Comparison of ENCODE assay signal across 33 cellular contexts in genomic region chr20:45496166-45496565, GRCh38. TPM values are rescaled to one million over a fixed set of nuclear protein-coding genes. Genes with fewer than 3 reads are reported as not detected.
"Had no signal": no experiment of that assay in that cellular context is flagged by ENCODE, and none has a peak within 500 bp of the region (broad histone marks: within the 10 kb centered on the region; RNA-seq: fewer than 3 reads in every experiment).

No MANE protein-coding gene starts in this region.

- H3K36me3 ChIP-seq: brain microvascular endothelial cell, esophagus muscularis mucosa, gastrocnemius medialis, WERI-Rb-1 had no signal

- H3K4me3 ChIP-seq: esophagus muscularis mucosa, gastrocnemius medialis had no signal

- H3K27me3 ChIP-seq: brain microvascular endothelial cell had no signal

- DNase-seq: activated B cell treated with CpG ODN at 0.5 μM for 24 hours; activated CD4-positive, alpha-beta T cell treated with anti-CD3 and anti-CD28 coated beads for 48 hours; activated CD4-positive, alpha-beta T cell treated with anti-CD3 and anti-CD28 coated beads, Interleukin-2, amount 50 U/mL, for 1 hour; activated CD4-positive, alpha-beta T cell treated with anti-CD3 and anti-CD28 coated beads, Interleukin-2, amount 50 U/mL, for 48 hours; activated CD8-positive, alpha-beta memory T cell treated with anti-CD3 and anti-CD28 coated beads for 24 hours; activated CD8-positive, alpha-beta T cell treated with anti-CD3 and anti-CD28 coated beads for 36 hours; activated effector memory CD4-positive, alpha-beta T cell treated with Interleukin-2 at 50 U/mL for 16 hours; activated gamma-delta T cell treated with Interleukin-2 at 50 U/mL for 16 hours; activated naive CD4-positive, alpha-beta T cell treated with anti-CD3 and anti-CD28 coated beads, Interleukin-2, amount 50 U/mL, for 16 hours; activated naive CD4-positive, alpha-beta T cell treated with Interleukin-2 at 50 U/mL for 16 hours; activated T-cell treated with anti-CD3 and anti-CD28 coated beads, Interleukin-2, amount 50 U/mL, for 4 hours; amniotic stem cell; anterior cingulate cortex; brain microvascular endothelial cell; cortex of kidney; dermis blood vessel endothelial cell; effector CD4-positive, alpha-beta T cell; effector memory CD8-positive, alpha-beta T cell; erythroblast; foreskin keratinocyte; gastrocnemius medialis; glutamatergic neuron; T-helper 1 cell; T-helper 17 cell; T1000; WERI-Rb-1 had no signal

- ATAC-seq: activated CD4-positive, CD25-positive, alpha-beta regulatory T cell treated with anti-CD3 and anti-CD28 coated beads, Interleukin-2, amount 50 U/mL, for 24 hours; activated CD8-positive, alpha-beta T cell treated with anti-CD3 and anti-CD28 coated beads for 36 hours; activated T-cell treated with anti-CD3 and anti-CD28 coated beads, Interleukin-2, amount 50 U/mL, for 4 hours; activated T-helper 17 cell treated with anti-CD3 and anti-CD28 coated beads, Interleukin-2, amount 50 U/mL, for 72 hours; effector memory CD8-positive, alpha-beta T cell; foreskin keratinocyte; gastrocnemius medialis; T-helper 17 cell had no signal

- H3K4me1 ChIP-seq: esophagus muscularis mucosa, foreskin keratinocyte, gastrocnemius medialis had no signal

- H3K27ac ChIP-seq: brain microvascular endothelial cell, esophagus muscularis mucosa, foreskin keratinocyte, gastrocnemius medialis, WERI-Rb-1 had no signal

- H3K9me3 ChIP-seq: esophagus muscularis mucosa, gastrocnemius medialis had no signal

RNA-seq across cellular contexts. Expression of gene SPINT3, which starts 19.3 kb away (rescaled TPM):
- total RNA-seq: activated B cell treated with CpG ODN at 0.5 μM for 24 hours; activated CD8-positive, alpha-beta T cell treated with anti-CD3 and anti-CD28 coated beads for 36 hours; activated T-cell treated with anti-CD3 and anti-CD28 coated beads, Interleukin-2, amount 50 U/mL, for 4 hours; activated T-helper 17 cell treated with anti-CD3 and anti-CD28 coated beads, Interleukin-2, amount 50 U/mL, for 72 hours; astrocyte; bronchial epithelial cell; cardiac septum; cerebellum; dermis blood vessel endothelial cell; esophagus muscularis mucosa; foreskin keratinocyte; gastrocnemius medialis; T-helper 17 cell had no signal

RNA-seq across cellular contexts. Expression of gene WFDC2, which starts 26.6 kb away (rescaled TPM):
- total RNA-seq: bronchial epithelial cell, dermis blood vessel endothelial cell, gastrocnemius medialis had no signal

RNA-seq across cellular contexts. Expression of gene WFDC6, which starts 43.1 kb away (rescaled TPM):
- total RNA-seq: activated B cell treated with CpG ODN at 0.5 μM for 24 hours; activated CD8-positive, alpha-beta T cell treated with anti-CD3 and anti-CD28 coated beads for 36 hours; activated T-cell treated with anti-CD3 and anti-CD28 coated beads, Interleukin-2, amount 50 U/mL, for 4 hours; activated T-helper 17 cell treated with anti-CD3 and anti-CD28 coated beads, Interleukin-2, amount 50 U/mL, for 72 hours; astrocyte; bronchial epithelial cell; cardiac septum; cerebellum; dermis blood vessel endothelial cell; esophagus muscularis mucosa; foreskin keratinocyte; gastrocnemius medialis; T-helper 17 cell had no signal

RNA-seq across cellular contexts. Expression of gene EPPIN, which starts 51.0 kb away (rescaled TPM):
- total RNA-seq: activated B cell treated with CpG ODN at 0.5 μM for 24 hours; activated CD8-positive, alpha-beta T cell treated with anti-CD3 and anti-CD28 coated beads for 36 hours; activated T-cell treated with anti-CD3 and anti-CD28 coated beads, Interleukin-2, amount 50 U/mL, for 4 hours; activated T-helper 17 cell treated with anti-CD3 and anti-CD28 coated beads, Interleukin-2, amount 50 U/mL, for 72 hours; astrocyte; bronchial epithelial cell; cardiac septum; cerebellum; dermis blood vessel endothelial cell; esophagus muscularis mucosa; foreskin keratinocyte; gastrocnemius medialis; T-helper 17 cell had no signal
